Comparison of ENCODE assay signal across 1 cellular context in genomic region chr17:68172461-68172954, GRCh38.
TF ChIP-seq lines count a peak whose summit lies in the region.

No MANE protein-coding gene starts in this region.

TF ChIP-seq in K562, 482 proteins besides CTCF, POLR2A, EP300 and RAD21 (continued from another document and continues in another):
- no peak for TF ChIP-seq CHAMP1 (IDR thresholded peaks at IDR 0.05)
- TF ChIP-seq SMC3 (conservative IDR thresholded peaks at IDR 0.05; ENCODE audit: insufficient read depth, low read depth, low read length), result peak; percentile 84
- TF ChIP-seq ETV5 (CRISPR knock-in tag; IDR thresholded peaks at IDR 0.05; ENCODE audit: low read depth), result no peak
- TF ChIP-seq ZNF518B (CRISPR knock-in tag; IDR thresholded peaks at IDR 0.05), result no peak
- no peak for TF ChIP-seq E2F6 (IDR thresholded peaks at IDR 0.05; ENCODE audit: borderline replicate concordance in 1 of 2, extremely low read depth in 1 of 2, insufficient read depth in 1 of 2, insufficient read length in 1 of 2, low read depth in 1 of 2, low read length in 1 of 2, poor library complexity in 1 of 2, severe bottlenecking in 1 of 2)
- TF ChIP-seq ZNF57 (CRISPR knock-in tag; IDR thresholded peaks at IDR 0.05), result no peak
- no peak for TF ChIP-seq GMEB1 (CRISPR knock-in tag; IDR thresholded peaks at IDR 0.05)
- no peak for TF ChIP-seq ZNF12 (CRISPR knock-in tag; IDR thresholded peaks at IDR 0.05)
- TF ChIP-seq ZBTB5 (IDR thresholded peaks at IDR 0.05), result no peak
- no peak for TF ChIP-seq ZKSCAN8 (CRISPR knock-in tag; IDR thresholded peaks at IDR 0.05)
- TF ChIP-seq XRCC3 (IDR thresholded peaks at IDR 0.05), result no peak
- TF ChIP-seq GTF2E2 (tag; IDR thresholded peaks at IDR 0.05), result no peak
- peak; percentile 52; the same call in 1 of the 2 replicates for TF ChIP-seq ARID2 (IDR thresholded peaks at IDR 0.05)
- TF ChIP-seq POLR3G (IDR thresholded peaks at IDR 0.05; ENCODE audit: extremely low read depth, insufficient read length, insufficient replicate concordance), result no peak
- no peak for TF ChIP-seq ERF (CRISPR knock-in tag; IDR thresholded peaks at IDR 0.05)
- TF ChIP-seq NKRF (IDR thresholded peaks at IDR 0.05; ENCODE audit: borderline replicate concordance), result no peak
- no peak for TF ChIP-seq FOXK1 (CRISPR knock-in tag; IDR thresholded peaks at IDR 0.05; ENCODE audit: borderline replicate concordance)
- TF ChIP-seq TOE1 (IDR thresholded peaks at IDR 0.05; ENCODE audit: borderline replicate concordance), result no peak
- no peak for TF ChIP-seq TOE1 (CRISPR knock-in tag; IDR thresholded peaks at IDR 0.05; ENCODE audit: borderline replicate concordance, low read depth)
- TF ChIP-seq GTF2F1 (IDR thresholded peaks at IDR 0.05; ENCODE audit: low read depth, low read length), result no peak
- TF ChIP-seq CTCFL (IDR thresholded peaks at IDR 0.05; ENCODE audit: borderline replicate concordance, insufficient read depth, low read depth, low read length, poor library complexity, severe bottlenecking), result no peak
- no peak for TF ChIP-seq SMARCA4 (IDR thresholded peaks at IDR 0.05)
- no peak for TF ChIP-seq PHF21A (IDR thresholded peaks at IDR 0.05; ENCODE audit: borderline replicate concordance, low read depth)
- TF ChIP-seq ZBTB1 (CRISPR knock-in tag; IDR thresholded peaks at IDR 0.05; ENCODE audit: borderline replicate concordance, low read depth), result no peak
- no peak for TF ChIP-seq MTA1 (IDR thresholded peaks at IDR 0.05; ENCODE audit: borderline replicate concordance)
- TF ChIP-seq POLR2B (IDR thresholded peaks at IDR 0.05; ENCODE audit: low read depth, partially characterized antibody), result no peak
- TF ChIP-seq ELF4 (CRISPR knock-in tag; IDR thresholded peaks at IDR 0.05), result no peak
- TF ChIP-seq MED1 (CRISPR knock-in tag; IDR thresholded peaks at IDR 0.05; ENCODE audit: borderline replicate concordance), result no peak
- no peak for TF ChIP-seq ZNF592 (IDR thresholded peaks at IDR 0.05)
- peak; percentile 75 for TF ChIP-seq STAG1 (CRISPR knock-in tag; IDR thresholded peaks at IDR 0.05; ENCODE audit: borderline replicate concordance)
- TF ChIP-seq MEF2D (tag; conservative IDR thresholded peaks at IDR 0.05; ENCODE audit: low read depth), result no peak
- TF ChIP-seq JUNB (CRISPR knock-in tag; conservative IDR thresholded peaks at IDR 0.05), result no peak
- no peak for TF ChIP-seq RBM25 (IDR thresholded peaks at IDR 0.05; ENCODE audit: low read depth, low read length, severe bottlenecking)
- no peak for TF ChIP-seq SLC30A9 (CRISPR knock-in tag; IDR thresholded peaks at IDR 0.05)
- TF ChIP-seq RBBP5 (IDR thresholded peaks at IDR 0.05; ENCODE audit: borderline replicate concordance, insufficient read depth, low read length, poor library complexity, severe bottlenecking), result no peak
- no peak for TF ChIP-seq PHF20 (IDR thresholded peaks at IDR 0.05; ENCODE audit: partially characterized antibody)
- peak; percentile 97 for TF ChIP-seq SPI1 (IDR thresholded peaks at IDR 0.05; ENCODE audit: borderline replicate concordance, low read depth, low read length)
- no peak for TF ChIP-seq LEF1 (IDR thresholded peaks at IDR 0.05)
- peak; percentile 71 for TF ChIP-seq KLF16 (IDR thresholded peaks at IDR 0.05)
- TF ChIP-seq FUS (optimal IDR thresholded peaks at IDR 0.05; ENCODE audit: low read depth, low read length), result no peak
- TF ChIP-seq NCOA4 (IDR thresholded peaks at IDR 0.05; ENCODE audit: partially characterized antibody), result no peak
- no peak for TF ChIP-seq TAF1 (IDR thresholded peaks at IDR 0.05; ENCODE audit: control insufficient read depth, extremely low read depth, insufficient read depth, low read length, severe bottlenecking)
- no peak for TF ChIP-seq CBX5 (IDR thresholded peaks at IDR 0.05; ENCODE audit: borderline replicate concordance, low read depth)
